9 cellular contexts compared by ENCODE assay signal in the genomic region with DNA sequence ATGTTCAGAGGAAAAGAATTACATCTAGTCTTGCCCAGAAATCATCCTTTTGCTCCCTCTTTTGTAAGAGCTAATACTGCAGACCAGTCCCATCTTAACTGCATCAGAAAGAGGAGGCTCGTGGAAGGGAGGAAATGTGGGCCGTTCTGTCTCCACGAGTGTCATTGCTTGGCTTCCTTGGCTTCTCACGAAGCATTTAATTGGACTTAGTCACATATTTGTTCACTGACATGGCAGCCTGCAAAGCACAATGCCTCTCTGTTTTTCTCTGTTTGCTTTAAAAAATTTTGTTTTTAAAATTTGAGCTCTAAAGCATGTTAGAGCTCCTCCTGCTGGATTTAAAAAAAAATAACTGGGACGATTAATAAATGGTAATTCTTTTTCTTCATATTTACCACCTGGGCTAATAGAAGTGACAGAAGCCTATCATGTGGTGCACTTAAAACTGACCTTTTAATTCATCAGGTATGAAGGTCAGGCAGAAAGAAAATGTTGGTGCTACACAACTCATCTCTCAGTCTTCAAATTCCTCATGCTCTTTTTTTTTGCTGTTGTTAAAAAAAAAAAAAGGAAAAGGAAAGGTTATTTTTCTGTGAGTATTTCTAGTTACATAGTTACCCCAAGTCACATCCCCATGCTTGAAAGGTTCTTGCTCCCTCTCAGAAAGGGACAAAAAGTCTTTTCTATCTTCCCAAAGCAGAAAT. TPM values are rescaled to one million over a fixed set of nuclear protein-coding genes. Genes with fewer than 3 reads are reported as not detected.
DNase-seq lines count a peak whose midpoint lies in the region; ATAC-seq and TF ChIP-seq lines count a peak whose summit lies in the region.
"Had no signal": no experiment of that assay in that cellular context is flagged by ENCODE, and none has a peak within 500 bp of the region (broad histone marks: within the 10 kb centered on the region; RNA-seq: fewer than 3 reads in every experiment).

No MANE protein-coding gene starts in this region.

- peak; percentile 51 for DNase-seq in NCI-H2171 treated with DMSO at 0.1 percent for 48 hours (lab: John Stamatoyannopoulos, UW)
- no peak for DNase-seq in NCI-H2171 (lab: John Stamatoyannopoulos, UW)
- DNase-seq in SK-MEL-5 (ENCODE audit: low read depth, low spot score): peak; percentile 90
- DNase-seq in chondrocyte (ENCODE audit: low spot score): no peak
- DNase-seq in left kidney (ENCODE audit: low read depth, low spot score): peak; percentile 67
- DNase-seq in stimulated activated CD4-positive, alpha-beta T cell treated with anti-CD3 and anti-CD28 coated beads, TNF-alpha, amount 100 ng/mL, for 24 hours (ENCODE audit: low read depth in 3 of 3): peak in 2 of 3 experiments; percentile 3 to 9

- in situ Hi-C loops in SK-MEL-5 (cut with HindIII; ENCODE audit: low pct_unique_long_range_greater_than_20kb, low sequenced_read_pairs): no loop called here

- H3K27me3 ChIP-seq in HUES48 (ENCODE audit: control insufficient read depth, insufficient read depth, low read length): no peaks in the 10 kb centered on the region
- H3K27me3 ChIP-seq: neutrophil had no signal

- H3K27ac Mint-ChIP-seq in chondrocyte (ENCODE audit: unreplicated experiment): peak overlapping the region; percentile 96

- no peak for ATAC-seq in HG03460 (IDR thresholded peaks at IDR 0.05; ENCODE audit: unreplicated experiment)

- no peaks in the 10 kb centered on the region for H3K9me3 Mint-ChIP-seq in chondrocyte (ENCODE audit: low read depth)

- H3K36me3 Mint-ChIP-seq in chondrocyte (ENCODE audit: low read depth): peaks cover 6% of the 10 kb centered on the region

- H3K4me1 Mint-ChIP-seq in chondrocyte (ENCODE audit: low read depth): peaks cover 88% of the 10 kb centered on the region

- peaks cover 25% of the 10 kb centered on the region for H3K4me1 ChIP-seq in HUES48 (ENCODE audit: control insufficient read depth, insufficient read depth, low read length)

- H3K36me3 ChIP-seq in HUES48 (ENCODE audit: control insufficient read depth, insufficient read depth, low read length): no peaks in the 10 kb centered on the region
- H3K36me3 ChIP-seq: neutrophil had no signal

- no peaks in the 10 kb centered on the region for H3K27me3 Mint-ChIP-seq in chondrocyte (ENCODE audit: low read depth)

- H3K9me3 ChIP-seq in HUES48 (ENCODE audit: control insufficient read depth, insufficient read depth, low read length): no peaks in the 10 kb centered on the region
- H3K9me3 ChIP-seq: neutrophil had no signal

- H3K4me3 ChIP-seq in HUES48 (ENCODE audit: low read depth, low read length): no peak overlapping the region

- H3K4me3 Mint-ChIP-seq in chondrocyte (ENCODE audit: unreplicated experiment): peak overlapping the region; percentile 20

- 0 out of 2 replicates have a peak overlapping the region, but pooled peaks have one; percentile 15 for H3K9ac ChIP-seq in HUES48 (ENCODE audit: low read depth, low read length)

- no peak overlapping the region for H3K27ac ChIP-seq in HUES48 (ENCODE audit: low read depth, low read length)
- H3K27ac ChIP-seq: neutrophil had no signal

- TF ChIP-seq CTCF in chondrocyte (IDR thresholded peaks at IDR 0.05): peak; percentile 93

RNA-seq across cellular contexts. Expression of gene C1orf105, which starts 21.0 kb away (rescaled TPM):
- not detected in 2 replicates for total RNA-seq in SK-MEL-5 (2014; rRNA removed; shearing (Covaris generic))
- not detected in 2 replicates for polyA plus RNA-seq in SK-MEL-5 (2015; cell fraction: cytosol; rRNA removed)
- not detected in 2 replicates for polyA plus RNA-seq in SK-MEL-5 (2015; cell fraction: nucleus; rRNA removed)
- total RNA-seq in chondrocyte: not detected in 3 replicates

RNA-seq across cellular contexts. Expression of gene PIGC, which starts 44.3 kb away (rescaled TPM):
- 22.5 and 25.3 TPM in 2 replicates for total RNA-seq in SK-MEL-5 (2014; rRNA removed; shearing (Covaris generic))
- 31.2 and 34.0 TPM in 2 replicates for polyA plus RNA-seq in SK-MEL-5 (2015; cell fraction: cytosol; rRNA removed)
- polyA plus RNA-seq in SK-MEL-5 (2015; cell fraction: nucleus; rRNA removed): 14.0 and 19.4 TPM in 2 replicates
- 20.9 to 22.0 TPM (median 21.7 TPM) in 3 replicates for total RNA-seq in chondrocyte

Comparison
In these comparisons a context has a peak if more than half of its experiments do, and no peak if none do; other contexts are left out.
1. DNase-seq: peak in NCI-H2171 treated with DMSO at 0.1 percent for 48 hours (single experiment), SK-MEL-5 (single experiment), left kidney (single experiment) and stimulated activated CD4-positive, alpha-beta T cell treated with anti-CD3 and anti-CD28 coated beads, TNF-alpha, amount 100 ng/mL, for 24 hours (2 of 3); none in NCI-H2171 (single experiment) and chondrocyte (single experiment).